17 cellular contexts compared by ENCODE assay signal in genomic region chr2:69592511-69592910, GRCh38.
"Had no signal": no experiment of that assay in that cellular context is flagged by ENCODE, and none has a peak within 500 bp of the region (broad histone marks: within the 10 kb centered on the region; RNA-seq: fewer than 3 reads in every experiment).

No MANE protein-coding gene starts in this region.

- H3K9me3 ChIP-seq: esophagus muscularis mucosa, lower lobe of right lung, suprapubic skin, vagina had no signal

- H3K27me3 Mint-ChIP-seq: dendritic cell treated with granulocyte-macrophage colony-stimulating factor and Interleukin-4, amounts not matched to agents 40 ng/mL and 50 ng/mL, for 4 days had no signal

- H3K27me3 ChIP-seq: esophagus muscularis mucosa, suprapubic skin, vagina had no signal

- H3K4me3 Mint-ChIP-seq: activated T-helper 1 cell treated with anti-CD3 and anti-CD28 coated beads, Interleukin-12 subunit alpha, Interleukin-12 subunit beta, Interleukin-2, Interleukin-4 antibody, amounts not matched to agents 30 ng/mL and 10 ng/mL and 1 ng/mL, durations not matched to agents 14 hours and 24 hours and 36 hours; dendritic cell treated with granulocyte-macrophage colony-stimulating factor and Interleukin-4, amounts not matched to agents 40 ng/mL and 50 ng/mL, for 4 days; T-helper 2 cell treated with Interferon-gamma antibody and Interleukin-4, amounts not matched to agents 5 μg/mL and 100 μg/mL, for 36 hours had no signal

- H3K27ac ChIP-seq: esophagus muscularis mucosa, lower lobe of right lung, suprapubic skin, vagina had no signal

- H3K27ac Mint-ChIP-seq: activated T-helper 1 cell treated with anti-CD3 and anti-CD28 coated beads, Interleukin-12 subunit alpha, Interleukin-12 subunit beta, Interleukin-2, Interleukin-4 antibody, amounts not matched to agents 30 ng/mL and 10 ng/mL and 1 ng/mL, durations not matched to agents 14 hours and 24 hours and 36 hours; dendritic cell treated with granulocyte-macrophage colony-stimulating factor and Interleukin-4, amounts not matched to agents 40 ng/mL and 50 ng/mL, for 4 days; T-helper 2 cell treated with Interferon-gamma antibody and Interleukin-4, amounts not matched to agents 5 μg/mL and 100 μg/mL, for 36 hours had no signal

- ATAC-seq: left colon, lower lobe of right lung had no signal

- DNase-seq: activated CD8-positive, alpha-beta memory T cell treated with anti-CD3 and anti-CD28 coated beads, Interleukin-2, amount 50 U/mL, for 4 hours; amniotic stem cell; effector CD8-positive, alpha-beta T cell; left colon; lower lobe of right lung; occipital lobe; posterior cingulate gyrus; retina; stimulated activated naive CD4-positive, alpha-beta T cell treated with Interleukin-2 at 50 U/mL for 16 hours; SW 1271; trophoblast cell had no signal

- H3K9me3 Mint-ChIP-seq: activated T-helper 1 cell treated with anti-CD3 and anti-CD28 coated beads, Interleukin-12 subunit alpha, Interleukin-12 subunit beta, Interleukin-2, Interleukin-4 antibody, amounts not matched to agents 30 ng/mL and 10 ng/mL and 1 ng/mL, durations not matched to agents 14 hours and 24 hours and 36 hours; dendritic cell treated with granulocyte-macrophage colony-stimulating factor and Interleukin-4, amounts not matched to agents 40 ng/mL and 50 ng/mL, for 4 days; T-helper 2 cell treated with Interferon-gamma antibody and Interleukin-4, amounts not matched to agents 5 μg/mL and 100 μg/mL, for 36 hours had no signal
